8 cellular contexts compared by ENCODE assay signal in genomic region chr6:127118505-127119360, GRCh38. TPM values are rescaled to one million over a fixed set of nuclear protein-coding genes. Genes with fewer than 3 reads are reported as not detected.
DNase-seq lines count a peak whose midpoint lies in the region; ATAC-seq and TF ChIP-seq lines count a peak whose summit lies in the region.

Gene RSPO3, plus strand, starts transcription at chr6:127118671. Its CDS starts 522 bp downstream, at chr6:127119193.

- intact Hi-C loops in gastrocnemius medialis (cut with DNase I; ENCODE audit: low total_unique reads), result loop anchor here (2.0 to 5.0 kb wide), 3 partner anchors 72 to 1131 kb away; partner anchors contain the start of genes RNF146 and TRMT11

- no peaks in the 10 kb centered on the region for H3K4me1 ChIP-seq in KMS-11 (ENCODE audit: low read depth, poor library complexity, severe bottlenecking)
- peaks cover under 1% of the 10 kb centered on the region for H3K4me1 ChIP-seq in adipocyte (ENCODE audit: control insufficient read depth, insufficient read depth, low read length)
- no peaks in the 10 kb centered on the region; the same call in 1 of the 2 replicates for H3K4me1 ChIP-seq in iPS DF 6.9 (ENCODE audit: control insufficient read depth, insufficient read depth, low read length)
- H3K4me1 ChIP-seq in gastrocnemius medialis, result peaks cover 32 to 51% of the 10 kb centered on the region in 2 donors

- H3K79me2 ChIP-seq in KMS-11 (ENCODE audit: insufficient read depth, low read depth), result no peaks in the 10 kb centered on the region

- ATAC-seq in gastrocnemius medialis (peak; percentile 21 to 29), HG02840 (IDR thresholded peaks at IDR 0.05; ENCODE audit: low FRiP score, unreplicated experiment) (no peak)

- H3K9me3 ChIP-seq in adipocyte (ENCODE audit: control insufficient read depth, low read length) (no peaks in the 10 kb centered on the region), iPS DF 6.9 (ENCODE audit: control insufficient read depth, insufficient read depth, low read length) (no peaks in the 10 kb centered on the region), gastrocnemius medialis (no peaks in the 10 kb centered on the region)

- H3K9ac ChIP-seq in KMS-11 (no peak within 1 kb of the TSS), adipocyte (ENCODE audit: low read length) (peak within 1 kb of the TSS; percentile 77)

- DNase-seq in ACHN (peak; percentile 37), adipocyte (ENCODE audit: low read depth) (peak; percentile 60), iPS DF 6.9 (ENCODE audit: low read depth, low spot score) (no peak), gastrocnemius medialis (peak in 1 of 2 donors; percentile 25), NAMALWA (ENCODE audit: low spot score) (no peak)

- no peaks in the 10 kb centered on the region for H4K20me1 ChIP-seq in KMS-11 (ENCODE audit: insufficient read depth)

- TF ChIP-seq POLR2A in gastrocnemius medialis (IDR thresholded peaks at IDR 0.05), result peak; percentile 30 to 36

- no peak within 1 kb of the TSS for H3K27ac ChIP-seq in KMS-11
- H3K27ac ChIP-seq in iPS DF 6.9 (ENCODE audit: low read length), result no peak within 1 kb of the TSS
- peak within 1 kb of the TSS; percentile 83 to 94 (median 86) for H3K27ac ChIP-seq in gastrocnemius medialis

- in situ Hi-C loops in ACHN (cut with HindIII; ENCODE audit: low pct_ligation_motif_present, low pct_unique_long_range_greater_than_20kb, low sequenced_read_pairs) (loop anchor here (25.0 kb wide), 1 partner anchor 306 kb away; no protein-coding TSS in a partner anchor), gastrocnemius medialis (cut with MboI; ENCODE audit: low sequenced_read_pairs in 4 of 4) (loop anchor here in 2 of 4 donors (25.0 kb wide), 1 partner anchor 306 kb away; no protein-coding TSS in a partner anchor)

- peak within 1 kb of the TSS; percentile 63 for H3K4me2 ChIP-seq in KMS-11

- H3K4me3 ChIP-seq in GM12875 (ENCODE audit: low read depth, low read length) (peak within 1 kb of the TSS; percentile 24), KMS-11 (IDR thresholded peaks at IDR 0.05; ENCODE audit: insufficient read depth, low read depth, low read length) (no peak within 1 kb of the TSS), adipocyte (ENCODE audit: low read length) (peak within 1 kb of the TSS; percentile 89), iPS DF 6.9 (ENCODE audit: low read length) (peak within 1 kb of the TSS; percentile 46; the same call in 1 of the 2 replicates), gastrocnemius medialis (peak within 1 kb of the TSS; percentile 66 to 72 (median 68))

- peaks cover 12% of the 10 kb centered on the region; the same call in 1 of the 2 replicates for H3K27me3 ChIP-seq in KMS-11 (ENCODE audit: insufficient read depth, low read depth)
- peaks cover 9% of the 10 kb centered on the region for H3K27me3 ChIP-seq in adipocyte (replicated peaks; ENCODE audit: control insufficient read depth, insufficient read depth, low read length)
- peaks cover 31% of the 10 kb centered on the region for H3K27me3 ChIP-seq in iPS DF 6.9 (ENCODE audit: control insufficient read depth, insufficient read depth, low read length)
- peaks cover 0 to 9% (median 0%) of the 10 kb centered on the region in 3 donors for H3K27me3 ChIP-seq in gastrocnemius medialis

- H2AFZ ChIP-seq in KMS-11 (ENCODE audit: low read depth), result peak within 1 kb of the TSS; percentile 47; the same call in 1 of the 2 replicates

- H3K36me3 ChIP-seq in KMS-11 (ENCODE audit: insufficient read depth), result no peaks in the 10 kb centered on the region
- H3K36me3 ChIP-seq in adipocyte (ENCODE audit: control insufficient read depth, insufficient read depth, low read length, severe bottlenecking), result no peaks in the 10 kb centered on the region
- no peaks in the 10 kb centered on the region for H3K36me3 ChIP-seq in iPS DF 6.9 (ENCODE audit: control insufficient read depth, insufficient read depth, low read length)
- no peaks in the 10 kb centered on the region for H3K36me3 ChIP-seq in gastrocnemius medialis

- no CpG with 5 or more reads among the region's 68 CpGs for WGBS in iPS DF 6.9 (ENCODE audit: insufficient coverage, insufficient read length)

- TF ChIP-seq CTCF in GM12875 (IDR thresholded peaks at IDR 0.05; ENCODE audit: borderline replicate concordance, insufficient read depth, low read depth, low read length), result no peak
- TF ChIP-seq CTCF in KMS-11 (conservative IDR thresholded peaks at IDR 0.05; ENCODE audit: low read depth, low read length), result no peak
- TF ChIP-seq CTCF in gastrocnemius medialis (IDR thresholded peaks at IDR 0.05 in 4 of 5, conservative IDR thresholded peaks at IDR 0.05 in 1 of 5), result no peak

RNA-seq across cellular contexts. Expression of gene RSPO3, which starts in this region (rescaled TPM):
- 10 to 100 TPM in 1 of 4 donors, 1 to 10 TPM in 3; 4.8 to 30.5 (median 7.2) TPM for total RNA-seq in gastrocnemius medialis

Comparison
In these comparisons a context has a peak if more than half of its experiments do, and no peak if none do; other contexts are left out.
1. DNase-seq: peak in ACHN (single experiment) and adipocyte (single experiment); none in iPS DF 6.9 (single experiment) and NAMALWA (single experiment).
2. H3K27ac ChIP-seq: peak in gastrocnemius medialis (4 of 4); none in KMS-11 (single experiment) and iPS DF 6.9 (single experiment).